In genomic region chr15:46091860-46092450, GRCh38 we compare ENCODE assay signal across 9 cellular contexts.
DNase-seq lines count a peak whose midpoint lies in the region; ATAC-seq and TF ChIP-seq lines count a peak whose summit lies in the region.
"Had no signal": no experiment of that assay in that cellular context is flagged by ENCODE, and none has a peak within 500 bp of the region (broad histone marks: within the 10 kb centered on the region; RNA-seq: fewer than 3 reads in every experiment).

No MANE protein-coding gene starts in this region.

- peak overlapping the region; percentile 40; the same call in 1 of the 2 replicates for H3K4me2 ChIP-seq in MM.1S (ENCODE audit: low read depth, low read length)
- H3K4me2 ChIP-seq: BLaER1 had no signal

- no peaks in the 10 kb centered on the region for H3F3A ChIP-seq in MM.1S (ENCODE audit: insufficient read depth, low read length)

- peak overlapping the region; percentile 73 for H2AFZ ChIP-seq in MM.1S (ENCODE audit: low read length)

- ATAC-seq in HG03159 (IDR thresholded peaks at IDR 0.05; ENCODE audit: unreplicated experiment), result no peak

- no peaks in the 10 kb centered on the region for H3K9me2 ChIP-seq in MM.1S (replicated peaks; ENCODE audit: insufficient read depth, low read length)

- DNase-seq in NCI-H2107 treated with DMSO at 0.1 percent for 48 hours (lab: John Stamatoyannopoulos, UW; ENCODE audit: unreplicated experiment) (peak; percentile 14), NCI-H2107 (lab: John Stamatoyannopoulos, UW) (no peak), MM.1S (peak; percentile 56), SKM-1 treated with dmso at 0.1 percent for 144 hours (lab: John Stamatoyannopoulos, UW; ENCODE audit: unreplicated experiment) (peak; percentile 2), iris pigment epithelial cell (ENCODE audit: low read depth) (peak; percentile 3), NK-92 (lab: John Stamatoyannopoulos, UW; ENCODE audit: unreplicated experiment) (no peak), thyroid gland (no peak)

- H3K36me3 ChIP-seq in MM.1S (replicated peaks; ENCODE audit: insufficient read depth, low read length) (no peaks in the 10 kb centered on the region), thyroid gland (no peaks in the 10 kb centered on the region)
- H3K36me3 ChIP-seq: BLaER1 had no signal

- no peaks in the 10 kb centered on the region for H3K27me3 ChIP-seq in MM.1S (replicated peaks; ENCODE audit: insufficient read depth, low read length)
- H3K27me3 ChIP-seq in thyroid gland, result no peaks in the 10 kb centered on the region
- H3K27me3 ChIP-seq: BLaER1 had no signal

- intact Hi-C loops in thyroid gland (cut with DNase I), result no loop called here

- H3K9me3 ChIP-seq in MM.1S (replicated peaks; ENCODE audit: insufficient read depth, low read length) (no peaks in the 10 kb centered on the region), thyroid gland (no peaks in the 10 kb centered on the region)
- H3K9me3 ChIP-seq: BLaER1 had no signal

- H3K27ac ChIP-seq in MM.1S (ENCODE audit: low read length) (no peak overlapping the region), thyroid gland (no peak overlapping the region)
- H3K27ac ChIP-seq: BLaER1 had no signal

- TF ChIP-seq POLR2A in thyroid gland (IDR thresholded peaks at IDR 0.05), result no peak

- no peaks in the 10 kb centered on the region for H4K20me1 ChIP-seq in MM.1S (ENCODE audit: insufficient read depth, low read length)
- H4K20me1 ChIP-seq: BLaER1 had no signal

- no peak overlapping the region for H3K9ac ChIP-seq in MM.1S (ENCODE audit: low read length)
- H3K9ac ChIP-seq: BLaER1 had no signal

- WGBS in thyroid gland, 2 donors, result 69 to 72% methylated on average over 16 of the region's 16 CpGs

- H3K79me2 ChIP-seq in MM.1S (ENCODE audit: low read length), result no peaks in the 10 kb centered on the region

- H3K4me1 ChIP-seq in MM.1S (ENCODE audit: low read length) (no peaks in the 10 kb centered on the region), thyroid gland (no peaks in the 10 kb centered on the region)

- no peak overlapping the region for H3K4me3 ChIP-seq in MM.1S (ENCODE audit: low read length)
- H3K4me3 ChIP-seq in thyroid gland (replicated peaks in 1 of 3), result no peak overlapping the region
- H3K4me3 ChIP-seq: BLaER1 had no signal

- TF ChIP-seq CTCF in MM.1S (IDR thresholded peaks at IDR 0.05; ENCODE audit: low read length) (peak; percentile 73), thyroid gland (IDR thresholded peaks at IDR 0.05) (peak in 1 of 6 experiments; percentile 33)

Comparison
In these comparisons a context has a peak if more than half of its experiments do, and no peak if none do; other contexts are left out.
1. DNase-seq: peak in NCI-H2107 treated with DMSO at 0.1 percent for 48 hours (single experiment), MM.1S (single experiment), SKM-1 treated with dmso at 0.1 percent for 144 hours (single experiment) and iris pigment epithelial cell (single experiment); none in NCI-H2107 (single experiment), NK-92 (single experiment) and thyroid gland (0 of 2).